Comparison of ENCODE assay signal across 2 cellular contexts in genomic region chr3:191338177-191338488, GRCh38.
TF ChIP-seq lines count a peak whose summit lies in the region.

No MANE protein-coding gene starts in this region.

TF ChIP-seq in SK-N-SH, 30 proteins besides CTCF, POLR2A, EP300 and RAD21 (continued from another document):
- no peak for TF ChIP-seq FOSL2 (IDR thresholded peaks at IDR 0.05; ENCODE audit: borderline replicate concordance, low read depth)
- TF ChIP-seq, protein P1, sequence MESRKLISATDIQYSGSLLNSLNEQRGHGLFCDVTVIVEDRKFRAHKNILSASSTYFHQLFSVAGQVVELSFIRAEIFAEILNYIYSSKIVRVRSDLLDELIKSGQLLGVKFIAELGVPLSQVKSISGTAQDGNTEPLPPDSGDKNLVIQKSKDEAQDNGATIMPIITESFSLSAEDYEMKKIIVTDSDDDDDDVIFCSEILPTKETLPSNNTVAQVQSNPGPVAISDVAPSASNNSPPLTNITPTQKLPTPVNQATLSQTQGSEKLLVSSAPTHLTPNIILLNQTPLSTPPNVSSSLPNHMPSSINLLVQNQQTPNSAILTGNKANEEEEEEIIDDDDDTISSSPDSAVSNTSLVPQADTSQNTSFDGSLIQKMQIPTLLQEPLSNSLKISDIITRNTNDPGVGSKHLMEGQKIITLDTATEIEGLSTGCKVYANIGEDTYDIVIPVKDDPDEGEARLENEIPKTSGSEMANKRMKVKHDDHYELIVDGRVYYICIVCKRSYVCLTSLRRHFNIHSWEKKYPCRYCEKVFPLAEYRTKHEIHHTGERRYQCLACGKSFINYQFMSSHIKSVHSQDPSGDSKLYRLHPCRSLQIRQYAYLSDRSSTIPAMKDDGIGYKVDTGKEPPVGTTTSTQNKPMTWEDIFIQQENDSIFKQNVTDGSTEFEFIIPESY (IDR thresholded peaks at IDR 0.05; ENCODE audit: borderline replicate concordance, low read depth): no peak
- no peak for TF ChIP-seq RFX5 (IDR thresholded peaks at IDR 0.05; ENCODE audit: low read length)
- TF ChIP-seq, protein P2, sequence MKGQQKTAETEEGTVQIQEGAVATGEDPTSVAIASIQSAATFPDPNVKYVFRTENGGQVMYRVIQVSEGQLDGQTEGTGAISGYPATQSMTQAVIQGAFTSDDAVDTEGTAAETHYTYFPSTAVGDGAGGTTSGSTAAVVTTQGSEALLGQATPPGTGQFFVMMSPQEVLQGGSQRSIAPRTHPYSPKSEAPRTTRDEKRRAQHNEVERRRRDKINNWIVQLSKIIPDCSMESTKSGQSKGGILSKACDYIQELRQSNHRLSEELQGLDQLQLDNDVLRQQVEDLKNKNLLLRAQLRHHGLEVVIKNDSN (IDR thresholded peaks at IDR 0.05; ENCODE audit: borderline replicate concordance, low read depth): no peak
- TF ChIP-seq JUND (IDR thresholded peaks at IDR 0.05): no peak
- no peak for TF ChIP-seq GATA2 (CRISPR knock-in tag; IDR thresholded peaks at IDR 0.05)
- TF ChIP-seq ELF1 (IDR thresholded peaks at IDR 0.05): no peak

TF ChIP-seq in SK-N-SH treated with all-trans-retinoic acid at 6 μM for 48 hours, 23 proteins besides CTCF, POLR2A, EP300 and RAD21 (continued from another document):
- TF ChIP-seq CSRNP3 (CRISPR knock-in tag; IDR thresholded peaks at IDR 0.05) (no peak), SNAI2 (CRISPR knock-in tag; IDR thresholded peaks at IDR 0.05) (no peak), ZNF8 (CRISPR knock-in tag; IDR thresholded peaks at IDR 0.05) (no peak), ESRRG (CRISPR knock-in tag; IDR thresholded peaks at IDR 0.05) (no peak), ZNF565 (CRISPR knock-in tag; conservative IDR thresholded peaks at IDR 0.05; ENCODE audit: low read depth) (no peak), TCF4 (CRISPR knock-in tag; IDR thresholded peaks at IDR 0.05; ENCODE audit: borderline replicate concordance) (no peak), ARNTL (CRISPR knock-in tag; IDR thresholded peaks at IDR 0.05; ENCODE audit: borderline replicate concordance, low read depth) (no peak), RARB (CRISPR knock-in tag; IDR thresholded peaks at IDR 0.05) (no peak), ZNF70 (CRISPR knock-in tag; IDR thresholded peaks at IDR 0.05) (no peak), GLIS3 (CRISPR knock-in tag; IDR thresholded peaks at IDR 0.05) (no peak), PATZ1 (CRISPR knock-in tag; IDR thresholded peaks at IDR 0.05; ENCODE audit: borderline replicate concordance) (no peak), CSDC2 (CRISPR knock-in tag; IDR thresholded peaks at IDR 0.05) (no peak)
